26 cellular contexts compared by ENCODE assay signal in genomic region chr20:45292343-45292742, GRCh38. TPM values are rescaled to one million over a fixed set of nuclear protein-coding genes. Genes with fewer than 3 reads are reported as not detected.
DNase-seq lines count a peak whose midpoint lies in the region; ATAC-seq and TF ChIP-seq lines count a peak whose summit lies in the region.
"Had no signal": no experiment of that assay in that cellular context is flagged by ENCODE, and none has a peak within 500 bp of the region (broad histone marks: within the 10 kb centered on the region; RNA-seq: fewer than 3 reads in every experiment).

No MANE protein-coding gene starts in this region.

- intact Hi-C loops in activated CD4-positive, alpha-beta memory T cell treated with anti-CD3 and anti-CD28 coated beads for 36 hours (cut with micrococcal nuclease), result loop anchor here (5.0 kb wide), 1 partner anchor 195 kb away; no protein-coding TSS in a partner anchor
- intact Hi-C loops in CD8-positive, alpha-beta T cell (cut with DNase I, micrococcal nuclease), result loop anchor here (2.0 to 5.0 kb wide), 3 partner anchors 195 to 605 kb away; partner anchors contain the start of gene PABPC1L (in 1 of the 2)

- CTCF ChIA-PET in activated CD4-positive, alpha-beta memory T cell treated with anti-CD3 and anti-CD28 coated beads, Interleukin-2, amount 10 ng/mL, durations not matched to agents 7 days and 5 days (lab: Charles Lee), result interaction anchor here (0.8 to 6.1 kb wide), 19 partner anchors 10 to 817 kb away, joined by 3 to 95 read pairs (median 6); partner anchors contain the start of gene TTPAL
- CTCF ChIA-PET in activated CD4-positive, alpha-beta memory T cell treated with anti-CD3 and anti-CD28 coated beads for 36 hours (lab: Charles Lee), result interaction anchor here (0.6 to 8.2 kb wide), 29 partner anchors 11 to 607 kb away, joined by 3 to 113 read pairs (median 4); partner anchors contain the start of genes KCNS1, MATN4, SLPI and WFDC12
- CTCF ChIA-PET in CD8-positive, alpha-beta T cell (lab: Charles Lee), result interaction anchor here (0.6 to 6.4 kb wide), 12 partner anchors 9 to 479 kb away, joined by 3 to 64 read pairs (median 8); no protein-coding TSS in a partner anchor

- no peaks in the 10 kb centered on the region for H3K9me3 Mint-ChIP-seq in activated CD4-positive, alpha-beta memory T cell treated with anti-CD3 and anti-CD28 coated beads, Interleukin-2, amount 10 ng/mL, durations not matched to agents 7 days and 5 days
- no peaks in the 10 kb centered on the region for H3K9me3 Mint-ChIP-seq in activated CD4-positive, alpha-beta memory T cell treated with anti-CD3 and anti-CD28 coated beads for 36 hours
- no peaks in the 10 kb centered on the region for H3K9me3 Mint-ChIP-seq in CD8-positive, alpha-beta T cell
- H3K9me3 Mint-ChIP-seq in activated T-helper 17 cell treated with anti-CD3 and anti-CD28 coated beads, Interleukin-2, amount 50 U/mL, for 72 hours, result no peaks in the 10 kb centered on the region
- no peaks in the 10 kb centered on the region for H3K9me3 Mint-ChIP-seq in naive thymus-derived CD8-positive, alpha-beta T cell
- H3K9me3 Mint-ChIP-seq: HFFc6 had no signal

- no peak for DNase-seq in activated CD4-positive, alpha-beta memory T cell treated with anti-CD3 and anti-CD28 coated beads, Interleukin-2, amount 10 ng/mL, durations not matched to agents 7 days and 5 days
- no peak for DNase-seq in activated CD4-positive, alpha-beta memory T cell treated with anti-CD3 and anti-CD28 coated beads for 36 hours
- DNase-seq in CD8-positive, alpha-beta T cell, result no peak
- DNase-seq in naive thymus-derived CD8-positive, alpha-beta T cell, result no peak
- no peak for DNase-seq in stimulated activated CD4-positive, alpha-beta T cell treated with anti-CD3 and anti-CD28 coated beads, Interleukin-2, amount 100 ng/mL, for 24 hours
- DNase-seq: activated CD4-positive, alpha-beta T cell treated with anti-CD3 and anti-CD28 coated beads for 1 hour; activated naive CD4-positive, alpha-beta T cell treated with Interleukin-2 at 50 U/mL for 16 hours; BE2C; effector CD8-positive, alpha-beta T cell; gastrocnemius medialis; HFFc6; mesendoderm; MV-4-11; NCI-H187; NCI-H2227 treated with DMSO at 0.1 percent for 48 hours; Right ventricle myocardium superior; stimulated activated CD4-positive, alpha-beta T cell treated with anti-CD3 and anti-CD28 coated beads, Interleukin-4, amount 100 ng/mL, for 24 hours; uterus had no signal

- H3K4me3 ChIP-seq in CD8-positive, alpha-beta T cell (ENCODE audit: low read depth, low read length), result no peak overlapping the region

- no peaks in the 10 kb centered on the region for H3K9me3 ChIP-seq in CD8-positive, alpha-beta T cell (ENCODE audit: low read length)
- H3K9me3 ChIP-seq: BE2C, gastrocnemius medialis, uterus had no signal

- peaks cover 2% of the 10 kb centered on the region for H3K36me3 Mint-ChIP-seq in activated CD4-positive, alpha-beta memory T cell treated with anti-CD3 and anti-CD28 coated beads, Interleukin-2, amount 10 ng/mL, durations not matched to agents 7 days and 5 days (ENCODE audit: low read depth)
- no peaks in the 10 kb centered on the region for H3K36me3 Mint-ChIP-seq in activated CD4-positive, alpha-beta memory T cell treated with anti-CD3 and anti-CD28 coated beads for 36 hours
- no peaks in the 10 kb centered on the region for H3K36me3 Mint-ChIP-seq in CD8-positive, alpha-beta T cell
- no peaks in the 10 kb centered on the region for H3K36me3 Mint-ChIP-seq in activated T-helper 17 cell treated with anti-CD3 and anti-CD28 coated beads, Interleukin-2, amount 50 U/mL, for 72 hours (ENCODE audit: low read depth)
- H3K36me3 Mint-ChIP-seq in naive thymus-derived CD8-positive, alpha-beta T cell, result no peaks in the 10 kb centered on the region

- H3K27ac ChIP-seq in CD8-positive, alpha-beta T cell (ENCODE audit: low read depth, low read length), result no peak overlapping the region
- H3K27ac ChIP-seq: gastrocnemius medialis, HL-60, uterus had no signal

- H3K36me3 ChIP-seq in CD8-positive, alpha-beta T cell (ENCODE audit: insufficient read depth, low read length), result no peaks in the 10 kb centered on the region
- H3K36me3 ChIP-seq: BE2C, gastrocnemius medialis, uterus had no signal

- H3K27me3 ChIP-seq in CD8-positive, alpha-beta T cell (ENCODE audit: insufficient read depth, low read length), result peaks cover 8% of the 10 kb centered on the region
- H3K27me3 ChIP-seq: uterus had no signal

- H3K27me3 Mint-ChIP-seq in activated CD4-positive, alpha-beta memory T cell treated with anti-CD3 and anti-CD28 coated beads, Interleukin-2, amount 10 ng/mL, durations not matched to agents 7 days and 5 days, result peaks cover 45% of the 10 kb centered on the region
- peaks cover 26% of the 10 kb centered on the region for H3K27me3 Mint-ChIP-seq in activated CD4-positive, alpha-beta memory T cell treated with anti-CD3 and anti-CD28 coated beads for 36 hours
- H3K27me3 Mint-ChIP-seq in CD8-positive, alpha-beta T cell (ENCODE audit: low read depth), result peaks cover 41% of the 10 kb centered on the region
- peaks cover 18% of the 10 kb centered on the region for H3K27me3 Mint-ChIP-seq in activated T-helper 17 cell treated with anti-CD3 and anti-CD28 coated beads, Interleukin-2, amount 50 U/mL, for 72 hours
- peaks cover 15 to 66% (median 31%) of the 10 kb centered on the region in 5 donors for H3K27me3 Mint-ChIP-seq in naive thymus-derived CD8-positive, alpha-beta T cell

- POLR2A ChIA-PET in activated CD4-positive, alpha-beta memory T cell treated with anti-CD3 and anti-CD28 coated beads, Interleukin-2, amount 10 ng/mL, durations not matched to agents 7 days and 5 days (lab: Charles Lee), result interaction anchor here (1.0 to 2.3 kb wide), 3 partner anchors 8 to 55 kb away, joined by 3 to 15 read pairs (median 3); partner anchors contain the start of gene SDC4
- POLR2A ChIA-PET in activated CD4-positive, alpha-beta memory T cell treated with anti-CD3 and anti-CD28 coated beads for 36 hours (lab: Charles Lee), result interaction anchor here (4.0 kb wide), 1 partner anchor 10 kb away, joined by 16 read pairs; no protein-coding TSS in a partner anchor
- POLR2A ChIA-PET in CD8-positive, alpha-beta T cell (lab: Charles Lee), result interaction anchor here (1.5 kb wide), 1 partner anchor 70 kb away, joined by 3 read pairs; the partner anchor contains the start of gene SYS1
- POLR2A ChIA-PET in naive thymus-derived CD8-positive, alpha-beta T cell (lab: Charles Lee), result no interaction called here

- H3K4me1 ChIP-seq in CD8-positive, alpha-beta T cell (ENCODE audit: insufficient read depth, low read length), result no peaks in the 10 kb centered on the region
- H3K4me1 ChIP-seq: BE2C had no signal

- no peak for TF ChIP-seq CTCF in CD8-positive, alpha-beta T cell (IDR thresholded peaks at IDR 0.05)

- peak overlapping the region; percentile 64 for H3K4me3 Mint-ChIP-seq in activated CD4-positive, alpha-beta memory T cell treated with anti-CD3 and anti-CD28 coated beads, Interleukin-2, amount 10 ng/mL, durations not matched to agents 7 days and 5 days
- H3K4me3 Mint-ChIP-seq in activated CD4-positive, alpha-beta memory T cell treated with anti-CD3 and anti-CD28 coated beads for 36 hours, result no peak overlapping the region
- H3K4me3 Mint-ChIP-seq in CD8-positive, alpha-beta T cell, result peak overlapping the region; percentile 80
- peak overlapping the region; percentile 66 for H3K4me3 Mint-ChIP-seq in activated T-helper 17 cell treated with anti-CD3 and anti-CD28 coated beads, Interleukin-2, amount 50 U/mL, for 72 hours
- peak overlapping the region in 6 of 10 donors; percentile 35 to 81 (median 74) for H3K4me3 Mint-ChIP-seq in naive thymus-derived CD8-positive, alpha-beta T cell

- H3K27ac Mint-ChIP-seq in activated CD4-positive, alpha-beta memory T cell treated with anti-CD3 and anti-CD28 coated beads, Interleukin-2, amount 10 ng/mL, durations not matched to agents 7 days and 5 days, result no peak overlapping the region
- no peak overlapping the region for H3K27ac Mint-ChIP-seq in activated CD4-positive, alpha-beta memory T cell treated with anti-CD3 and anti-CD28 coated beads for 36 hours
- no peak overlapping the region for H3K27ac Mint-ChIP-seq in CD8-positive, alpha-beta T cell
- no peak overlapping the region for H3K27ac Mint-ChIP-seq in activated T-helper 17 cell treated with anti-CD3 and anti-CD28 coated beads, Interleukin-2, amount 50 U/mL, for 72 hours
- peak overlapping the region in 1 of 10 donors; percentile 15 for H3K27ac Mint-ChIP-seq in naive thymus-derived CD8-positive, alpha-beta T cell
- H3K27ac Mint-ChIP-seq: HFFc6 had no signal

- peaks cover 10% of the 10 kb centered on the region for H3K4me1 Mint-ChIP-seq in activated CD4-positive, alpha-beta memory T cell treated with anti-CD3 and anti-CD28 coated beads, Interleukin-2, amount 10 ng/mL, durations not matched to agents 7 days and 5 days
- no peaks in the 10 kb centered on the region for H3K4me1 Mint-ChIP-seq in activated CD4-positive, alpha-beta memory T cell treated with anti-CD3 and anti-CD28 coated beads for 36 hours (ENCODE audit: low read depth)
- H3K4me1 Mint-ChIP-seq in CD8-positive, alpha-beta T cell (ENCODE audit: low read depth), result peaks cover 13% of the 10 kb centered on the region
- H3K4me1 Mint-ChIP-seq in activated T-helper 17 cell treated with anti-CD3 and anti-CD28 coated beads, Interleukin-2, amount 50 U/mL, for 72 hours, result no peaks in the 10 kb centered on the region
- peaks cover 0 to 19% (median 13%) of the 10 kb centered on the region in 4 donors for H3K4me1 Mint-ChIP-seq in naive thymus-derived CD8-positive, alpha-beta T cell

- ATAC-seq in CD8-positive, alpha-beta T cell, result no peak
- ATAC-seq in activated T-helper 17 cell treated with anti-CD3 and anti-CD28 coated beads, Interleukin-2, amount 50 U/mL, for 72 hours (replicated peaks), result no peak
- no peak for ATAC-seq in naive thymus-derived CD8-positive, alpha-beta T cell
- ATAC-seq in HG02588 (IDR thresholded peaks at IDR 0.05; ENCODE audit: unreplicated experiment) (no peak), GM21737 (IDR thresholded peaks at IDR 0.05; ENCODE audit: unreplicated experiment) (no peak)
- ATAC-seq: esophagus mucosa, gastrocnemius medialis had no signal

RNA-seq across cellular contexts. Expression of gene RBPJL, which starts 14.3 kb away (rescaled TPM):
- total RNA-seq in activated CD4-positive, alpha-beta memory T cell treated with anti-CD3 and anti-CD28 coated beads, Interleukin-2, amount 10 ng/mL, durations not matched to agents 7 days and 5 days, result not detected
- total RNA-seq in activated CD4-positive, alpha-beta memory T cell treated with anti-CD3 and anti-CD28 coated beads for 36 hours, result not detected
- total RNA-seq in CD8-positive, alpha-beta T cell, result not detected
- not detected for total RNA-seq in activated T-helper 17 cell treated with anti-CD3 and anti-CD28 coated beads, Interleukin-2, amount 50 U/mL, for 72 hours
- total RNA-seq in naive thymus-derived CD8-positive, alpha-beta T cell, result not detected
- not detected for polyA plus RNA-seq in naive thymus-derived CD8-positive, alpha-beta T cell
- total RNA-seq: A172, esophagus mucosa, gastrocnemius medialis, HFFc6, OCI-LY7, renal cortical epithelial cell, Right ventricle myocardium superior, uterus had no signal

RNA-seq across cellular contexts. Expression of gene MATN4, which starts 15.8 kb away (rescaled TPM):
- total RNA-seq in activated CD4-positive, alpha-beta memory T cell treated with anti-CD3 and anti-CD28 coated beads, Interleukin-2, amount 10 ng/mL, durations not matched to agents 7 days and 5 days, result 1 to 10 TPM in 1 of 2 experiments, under 1 TPM in 1; 0.83 to 1.5 TPM
- under 1 TPM; 0.70 to 0.95 TPM for total RNA-seq in activated CD4-positive, alpha-beta memory T cell treated with anti-CD3 and anti-CD28 coated beads for 36 hours
- total RNA-seq in CD8-positive, alpha-beta T cell, result not detected
- total RNA-seq in activated T-helper 17 cell treated with anti-CD3 and anti-CD28 coated beads, Interleukin-2, amount 50 U/mL, for 72 hours, result under 1 TPM; 0.11 to 0.66 TPM
- not detected for total RNA-seq in naive thymus-derived CD8-positive, alpha-beta T cell
- not detected for polyA plus RNA-seq in naive thymus-derived CD8-positive, alpha-beta T cell
- total RNA-seq: A172, gastrocnemius medialis, HFFc6, renal cortical epithelial cell, Right ventricle myocardium superior had no signal

RNA-seq across cellular contexts. Expression of gene SLPI, which starts 38.0 kb away (rescaled TPM):
- total RNA-seq in activated CD4-positive, alpha-beta memory T cell treated with anti-CD3 and anti-CD28 coated beads, Interleukin-2, amount 10 ng/mL, durations not matched to agents 7 days and 5 days, result under 1 TPM; 0.40 to 0.45 TPM
- not detected for total RNA-seq in activated CD4-positive, alpha-beta memory T cell treated with anti-CD3 and anti-CD28 coated beads for 36 hours
- total RNA-seq in CD8-positive, alpha-beta T cell, result not detected
- total RNA-seq in activated T-helper 17 cell treated with anti-CD3 and anti-CD28 coated beads, Interleukin-2, amount 50 U/mL, for 72 hours, result not detected
- not detected for total RNA-seq in naive thymus-derived CD8-positive, alpha-beta T cell
- not detected for polyA plus RNA-seq in naive thymus-derived CD8-positive, alpha-beta T cell
- total RNA-seq: OCI-LY7 had no signal

RNA-seq across cellular contexts. Expression of gene SDC4, which starts 55.9 kb away (rescaled TPM):
- total RNA-seq in activated CD4-positive, alpha-beta memory T cell treated with anti-CD3 and anti-CD28 coated beads, Interleukin-2, amount 10 ng/mL, durations not matched to agents 7 days and 5 days, result 10 to 100 TPM; 28.1 to 28.3 TPM
- total RNA-seq in activated CD4-positive, alpha-beta memory T cell treated with anti-CD3 and anti-CD28 coated beads for 36 hours, result 10 to 100 TPM; 67.8 to 69.8 TPM
- total RNA-seq in CD8-positive, alpha-beta T cell, result 1 to 10 TPM; 1.1 TPM
- 10 to 100 TPM; 21.6 to 62.6 TPM for total RNA-seq in activated T-helper 17 cell treated with anti-CD3 and anti-CD28 coated beads, Interleukin-2, amount 50 U/mL, for 72 hours
- total RNA-seq in naive thymus-derived CD8-positive, alpha-beta T cell, result under 1 TPM; 0.25 to 0.31 TPM
- polyA plus RNA-seq in naive thymus-derived CD8-positive, alpha-beta T cell, result under 1 TPM in 2 of 3 donors, not detected in 1; 0.09 to 0.24 TPM
- total RNA-seq: OCI-LY7 had no signal
